Comparison of ENCODE assay signal across 1 cellular context in genomic region chr5:180330270-180330648, GRCh38.
TF ChIP-seq lines count a peak whose summit lies in the region.

No MANE protein-coding gene starts in this region.

TF ChIP-seq in SK-N-SH, 30 proteins besides CTCF, POLR2A, EP300 and RAD21 (continued from another document):
- no peak for TF ChIP-seq ZBTB33 (IDR thresholded peaks at IDR 0.05; ENCODE audit: borderline replicate concordance, low read depth)
- no peak for TF ChIP-seq ELF1 (IDR thresholded peaks at IDR 0.05)
- no peak for TF ChIP-seq RCOR1 (IDR thresholded peaks at IDR 0.05; ENCODE audit: low read length)
- no peak for TF ChIP-seq CHD2 (IDR thresholded peaks at IDR 0.05; ENCODE audit: low read length, partially characterized antibody)
- no peak for TF ChIP-seq USF1 (IDR thresholded peaks at IDR 0.05; ENCODE audit: borderline replicate concordance, low read depth)
- TF ChIP-seq MEF2A (IDR thresholded peaks at IDR 0.05; ENCODE audit: borderline replicate concordance, low read depth) = no peak
- no peak for TF ChIP-seq NRF1 (IDR thresholded peaks at IDR 0.05; ENCODE audit: low read depth, low read length)
- TF ChIP-seq JUND (IDR thresholded peaks at IDR 0.05) = no peak
- no peak for TF ChIP-seq SMC3 (IDR thresholded peaks at IDR 0.05; ENCODE audit: low read depth, low read length)
- TF ChIP-seq TEAD4 (IDR thresholded peaks at IDR 0.05; ENCODE audit: borderline replicate concordance, insufficient read depth) = no peak
- TF ChIP-seq NFIC (IDR thresholded peaks at IDR 0.05; ENCODE audit: borderline replicate concordance) = no peak
- TF ChIP-seq POLR2AphosphoS5 (IDR thresholded peaks at IDR 0.05; ENCODE audit: low read depth, low read length) = no peak
- TF ChIP-seq REST (IDR thresholded peaks at IDR 0.05; ENCODE audit: low read depth, low read length) = no peak
- no peak for TF ChIP-seq TCF12 (IDR thresholded peaks at IDR 0.05)
